In genomic region chr2:56260415-56260814, GRCh38 we compare ENCODE assay signal across 17 cellular contexts.
DNase-seq lines count a peak whose midpoint lies in the region; ATAC-seq and TF ChIP-seq lines count a peak whose summit lies in the region.
"Had no signal": no experiment of that assay in that cellular context is flagged by ENCODE, and none has a peak within 500 bp of the region (broad histone marks: within the 10 kb centered on the region; RNA-seq: fewer than 3 reads in every experiment).

No MANE protein-coding gene starts in this region.

- no peaks in the 10 kb centered on the region for H3K4me1 ChIP-seq in right cardiac atrium (ENCODE audit: control insufficient read depth, insufficient read depth, low read length)
- H3K4me1 ChIP-seq: BLaER1, Caco-2, HAP-1 had no signal

- no peak for TF ChIP-seq CTCF in epithelial cell of esophagus (IDR thresholded peaks at IDR 0.05; ENCODE audit: insufficient read depth, low read depth, low read length, missing control alignments)

- H3K27me3 ChIP-seq in right cardiac atrium (ENCODE audit: control insufficient read depth, insufficient read depth): no peaks in the 10 kb centered on the region
- H3K27me3 ChIP-seq: BLaER1 had no signal

- WGBS in right cardiac atrium: 36% methylated on average over 1 of the region's 1 CpG

- H3K9me3 Mint-ChIP-seq in activated naive CD4-positive, alpha-beta T cell treated with anti-CD3 and anti-CD28 coated beads, Interleukin-2, amount 50 U/mL, for 72 hours: peaks cover under 1 to 12% of the 10 kb centered on the region in 2 donors

- no peak for DNase-seq in left ventricle myocardium superior
- no peak for DNase-seq in right cardiac atrium
- peak; percentile 7 for DNase-seq in epithelial cell of esophagus (ENCODE audit: low read depth)
- peak; percentile 8 for DNase-seq in myocyte (ENCODE audit: low read depth)
- no peak for DNase-seq in NCI-H1694 (lab: John Stamatoyannopoulos, UW)
- DNase-seq in NCI-H1417 (lab: John Stamatoyannopoulos, UW): no peak
- DNase-seq in activated naive CD4-positive, alpha-beta T cell treated with anti-CD3 and anti-CD28 coated beads, Interleukin-2, amount 50 U/mL, for 72 hours (ENCODE audit: low spot score in 2 of 2): no peak
- DNase-seq: 8988T; AML-193; Caco-2; CD8-positive, alpha-beta memory T cell; DND-41; GF-D8; IMR-90 had no signal

- ATAC-seq in left ventricle myocardium superior (peak; percentile 61), right cardiac atrium (no peak), HG02970 (IDR thresholded peaks at IDR 0.05; ENCODE audit: low FRiP score, unreplicated experiment) (no peak)
- no peak for ATAC-seq in activated naive CD4-positive, alpha-beta T cell treated with anti-CD3 and anti-CD28 coated beads, Interleukin-2, amount 50 U/mL, for 72 hours

- no peaks in the 10 kb centered on the region for H3K36me3 Mint-ChIP-seq in activated naive CD4-positive, alpha-beta T cell treated with anti-CD3 and anti-CD28 coated beads, Interleukin-2, amount 50 U/mL, for 72 hours
- H3K36me3 Mint-ChIP-seq: CD8-positive, alpha-beta memory T cell had no signal

- intact Hi-C loops in left ventricle myocardium superior (cut with micrococcal nuclease): no loop called here
- intact Hi-C loops in right cardiac atrium (cut with DNase I): no loop called here

- H3K4me3 ChIP-seq in right cardiac atrium (ENCODE audit: low read length) (no peak overlapping the region), epithelial cell of esophagus (ENCODE audit: low read length) (no peak overlapping the region)
- H3K4me3 ChIP-seq: BLaER1, HAP-1 had no signal

- no peak overlapping the region for H3K27ac ChIP-seq in right cardiac atrium (ENCODE audit: low read length)
- H3K27ac ChIP-seq: BLaER1 had no signal

- no peak overlapping the region for H3K27ac Mint-ChIP-seq in activated naive CD4-positive, alpha-beta T cell treated with anti-CD3 and anti-CD28 coated beads, Interleukin-2, amount 50 U/mL, for 72 hours
- H3K27ac Mint-ChIP-seq: CD8-positive, alpha-beta memory T cell had no signal

- no peaks in the 10 kb centered on the region for H3K9me3 ChIP-seq in right cardiac atrium (ENCODE audit: control insufficient read depth, low read length)
- H3K9me3 ChIP-seq: BLaER1, Caco-2, HAP-1 had no signal

Comparison
In these comparisons a context has a peak if more than half of its experiments do, and no peak if none do; other contexts are left out.
1. DNase-seq: peak in epithelial cell of esophagus (single experiment) and myocyte (single experiment); none in left ventricle myocardium superior (single experiment), right cardiac atrium (0 of 3), NCI-H1694 (single experiment), NCI-H1417 (0 of 3) and activated naive CD4-positive, alpha-beta T cell treated with anti-CD3 and anti-CD28 coated beads, Interleukin-2, amount 50 U/mL, for 72 hours (0 of 2).